Comparison of ENCODE assay signal across 33 cellular contexts in the genomic region with DNA sequence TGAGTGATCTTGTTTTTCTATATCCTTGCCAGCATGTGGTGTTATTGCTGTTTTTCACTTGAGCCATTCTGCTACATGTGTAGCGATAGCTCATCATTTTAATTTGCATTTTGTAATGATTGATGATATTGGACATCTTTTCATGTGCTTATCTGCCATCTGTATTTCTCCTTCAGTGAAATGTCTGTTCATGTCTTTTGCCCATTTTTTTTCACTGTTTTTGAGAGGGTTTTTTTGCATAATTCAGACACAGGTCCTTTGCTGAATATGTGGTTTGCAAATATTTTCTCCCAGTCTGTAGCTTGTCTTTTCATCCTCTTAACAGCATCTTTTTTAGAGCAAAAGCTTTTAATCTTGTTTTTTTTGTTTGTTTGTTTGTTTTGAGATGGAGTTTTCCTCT.
"Had no signal": no experiment of that assay in that cellular context is flagged by ENCODE, and none has a peak within 500 bp of the region (broad histone marks: within the 10 kb centered on the region; RNA-seq: fewer than 3 reads in every experiment).

No MANE protein-coding gene starts in this region.

- H3K27ac ChIP-seq: KMS-11 had no signal

- H3K4me3 ChIP-seq: MG63 had no signal

- H3K27me3 ChIP-seq: MG63 had no signal

- H3K9me3 ChIP-seq: MG63 had no signal

- H3K9ac ChIP-seq: KMS-11 had no signal

- H3K4me2 ChIP-seq: KMS-11 had no signal

- DNase-seq: Kasumi-1, MG63, MM.1S, MV-4-11, NCI-H1048, NCI-H1092, NCI-H1092 treated with DMSO at 0.1 percent for 48 hours, NCI-H1105, NCI-H1105 treated with DMSO at 0.1 percent for 48 hours, NCI-H1417, NCI-H1417 treated with DMSO at 0.1 percent for 48 hours, NCI-H1436, NCI-H1436 treated with DMSO at 0.1 percent for 48 hours, NCI-H146, NCI-H1694, NCI-H1694 treated with DMSO at 0.1 percent for 48 hours, NCI-H187, NCI-H187 treated with DMSO at 0.1 percent for 48 hours, NCI-H2029, NCI-H2029 treated with DMSO at 0.1 percent for 48 hours, NCI-H2081, NCI-H2081 treated with DMSO at 0.1 percent for 48 hours, NCI-H2107, NCI-H2171, NCI-H2171 treated with DMSO at 0.1 percent for 48 hours, NCI-H2227 treated with DMSO at 0.1 percent for 48 hours, NCI-H226, NCI-H345, NCI-H446, NCI-H446 treated with DMSO at 0.1 percent for 48 hours, NCI-H510A, NCI-H510A treated with DMSO at 0.1 percent for 48 hours had no signal
